ENCODE assay signal across 16 cellular contexts in the genomic region with DNA sequence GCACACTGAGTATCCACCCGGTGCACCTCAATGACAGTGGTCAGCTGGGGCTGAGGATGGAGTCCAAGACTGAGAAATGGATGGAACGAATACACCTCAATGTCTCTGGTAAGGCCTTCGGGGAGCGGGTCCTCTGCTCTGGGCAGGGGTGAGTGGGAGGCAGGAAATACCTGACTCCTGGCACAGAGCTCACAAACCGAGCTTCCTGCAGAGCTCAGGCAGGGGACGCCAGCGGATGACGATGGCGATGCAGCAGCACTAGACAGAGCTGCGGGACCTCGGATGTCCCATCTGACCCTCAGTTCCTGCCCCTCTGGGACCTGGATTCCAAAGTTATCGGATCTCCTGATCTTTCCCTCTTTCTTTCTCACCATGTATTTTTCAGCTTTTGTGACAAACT. TPM values are rescaled to one million over a fixed set of nuclear protein-coding genes. Genes with fewer than 3 reads are reported as not detected.
DNase-seq lines count a peak whose midpoint lies in the region; ATAC-seq and TF ChIP-seq lines count a peak whose summit lies in the region.
"Had no signal": no experiment of that assay in that cellular context is flagged by ENCODE, and none has a peak within 500 bp of the region (broad histone marks: within the 10 kb centered on the region; RNA-seq: fewer than 3 reads in every experiment).

No MANE protein-coding gene starts in this region.

- no peak for DNase-seq in natural killer cell treated with Interleukin-12 subunit alpha and Interleukin-12 subunit beta and Interleukin-15 and Interleukin-18, amount 100 ng/mL, for 72 hours (ENCODE audit: low spot score)
- no peak for DNase-seq in natural killer cell
- peak; percentile 72 for DNase-seq in OCI-LY7 (ENCODE audit: low spot score)
- peak; percentile 45 for DNase-seq in activated naive CD8-positive, alpha-beta T cell treated with anti-CD3 and anti-CD28 coated beads, Interleukin-2, amount 50 U/mL, for 24 hours
- DNase-seq in HFFc6: no peak
- DNase-seq: GOT3, left ventricle myocardium inferior, NCI-H2171 had no signal

- peak overlapping the region; percentile 88 for H3K27ac ChIP-seq in OCI-LY7 (ENCODE audit: low read depth, low read length, poor library complexity, severe bottlenecking)
- H3K27ac ChIP-seq: hepatocyte, left ventricle myocardium inferior, neutrophil had no signal

- H3K36me3 Mint-ChIP-seq in natural killer cell treated with Interleukin-12 subunit alpha and Interleukin-12 subunit beta and Interleukin-15 and Interleukin-18, amount 100 ng/mL, for 72 hours: no peaks in the 10 kb centered on the region
- H3K36me3 Mint-ChIP-seq in natural killer cell: no peaks in the 10 kb centered on the region
- peaks cover 1% of the 10 kb centered on the region for H3K36me3 Mint-ChIP-seq in activated naive CD8-positive, alpha-beta T cell treated with anti-CD3 and anti-CD28 coated beads, Interleukin-2, amount 50 U/mL, for 24 hours (ENCODE audit: low read depth)
- H3K36me3 Mint-ChIP-seq in HFFc6 (ENCODE audit: low read depth): no peaks in the 10 kb centered on the region

- peaks cover 19 to 24% of the 10 kb centered on the region in 2 donors for H3K4me1 Mint-ChIP-seq in natural killer cell treated with Interleukin-12 subunit alpha and Interleukin-12 subunit beta and Interleukin-15 and Interleukin-18, amount 100 ng/mL, for 72 hours (ENCODE audit: low read depth in 2 of 2)
- no peaks in the 10 kb centered on the region for H3K4me1 Mint-ChIP-seq in natural killer cell
- peaks cover 33% of the 10 kb centered on the region for H3K4me1 Mint-ChIP-seq in activated naive CD8-positive, alpha-beta T cell treated with anti-CD3 and anti-CD28 coated beads, Interleukin-2, amount 50 U/mL, for 24 hours
- no peaks in the 10 kb centered on the region for H3K4me1 Mint-ChIP-seq in HFFc6 (ENCODE audit: low read depth)

- H3K36me3 ChIP-seq in OCI-LY7 (ENCODE audit: insufficient read depth, low read length): peaks cover 81% of the 10 kb centered on the region
- H3K36me3 ChIP-seq: left ventricle myocardium inferior, neutrophil had no signal

- no TSS peak for BruUV-seq in OCI-LY7 (replicated peaks; lab: Mats Ljungman, UMichigan)

- no peak for ATAC-seq in natural killer cell treated with Interleukin-12 subunit alpha and Interleukin-12 subunit beta and Interleukin-15 and Interleukin-18, amount 100 ng/mL, for 72 hours
- ATAC-seq in natural killer cell (no peak), GM21447 (IDR thresholded peaks at IDR 0.05; ENCODE audit: unreplicated experiment) (no peak), GM19463 (IDR thresholded peaks at IDR 0.05; ENCODE audit: unreplicated experiment) (no peak), GM18502 (IDR thresholded peaks at IDR 0.05; ENCODE audit: poor library complexity, unreplicated experiment) (no peak)
- peak; percentile 70 for ATAC-seq in activated naive CD8-positive, alpha-beta T cell treated with anti-CD3 and anti-CD28 coated beads, Interleukin-2, amount 50 U/mL, for 24 hours
- ATAC-seq: Panc1 had no signal

- H3K4me3 ChIP-seq in OCI-LY7 (ENCODE audit: low read depth, low read length, poor library complexity, severe bottlenecking): peak overlapping the region; percentile 88
- H3K4me3 ChIP-seq: hepatocyte, left ventricle myocardium inferior had no signal

- TF ChIP-seq CTCF in natural killer cell (IDR thresholded peaks at IDR 0.05): no peak
- peak; percentile 27; the same call in 1 of the 2 replicates for TF ChIP-seq CTCF in OCI-LY7 (conservative IDR thresholded peaks at IDR 0.05; ENCODE audit: low read length)
- TF ChIP-seq CTCF in HFFc6 (IDR thresholded peaks at IDR 0.05): no peak

- H3K9me3 ChIP-seq in OCI-LY7 (ENCODE audit: low read length): no peaks in the 10 kb centered on the region
- H3K9me3 ChIP-seq: left ventricle myocardium inferior, neutrophil had no signal

- intact Hi-C loops in natural killer cell (cut with micrococcal nuclease): no loop called here
- intact Hi-C loops in OCI-LY7 (cut with micrococcal nuclease; ENCODE audit: unreplicated experiment): no loop called here

- peaks cover 21 to 27% of the 10 kb centered on the region in 2 donors for H3K27me3 Mint-ChIP-seq in natural killer cell treated with Interleukin-12 subunit alpha and Interleukin-12 subunit beta and Interleukin-15 and Interleukin-18, amount 100 ng/mL, for 72 hours
- H3K27me3 Mint-ChIP-seq in natural killer cell (ENCODE audit: low read depth in 2 of 2): peaks cover 15 to 21% of the 10 kb centered on the region in 2 donors
- H3K27me3 Mint-ChIP-seq in activated naive CD8-positive, alpha-beta T cell treated with anti-CD3 and anti-CD28 coated beads, Interleukin-2, amount 50 U/mL, for 24 hours: peaks cover 5% of the 10 kb centered on the region
- H3K27me3 Mint-ChIP-seq in HFFc6 (ENCODE audit: insufficient read depth): peaks cover 67% of the 10 kb centered on the region

- H3K9me2 ChIP-seq in OCI-LY7 (ENCODE audit: insufficient read depth, low read length): no peaks in the 10 kb centered on the region

- H4K20me1 ChIP-seq in OCI-LY7 (ENCODE audit: insufficient read depth, low read length): peaks cover 29% of the 10 kb centered on the region; the same call in 1 of the 2 replicates

- CTCF ChIA-PET in OCI-LY7 (lab: Charles Lee; ENCODE audit: unreplicated experiment): interaction anchor here (0.6 to 1.1 kb wide), 3 partner anchors 15 to 162 kb away, joined by 3 to 4 read pairs (median 3); a partner anchor contains a TSS

- peak overlapping the region in 1 of 2 donors; percentile 48 for H3K27ac Mint-ChIP-seq in natural killer cell treated with Interleukin-12 subunit alpha and Interleukin-12 subunit beta and Interleukin-15 and Interleukin-18, amount 100 ng/mL, for 72 hours
- H3K27ac Mint-ChIP-seq in natural killer cell (no peak overlapping the region), HFFc6 (no peak overlapping the region)
- no peak overlapping the region for H3K27ac Mint-ChIP-seq in activated naive CD8-positive, alpha-beta T cell treated with anti-CD3 and anti-CD28 coated beads, Interleukin-2, amount 50 U/mL, for 24 hours

- peak overlapping the region; percentile 12 for H3K4me3 Mint-ChIP-seq in natural killer cell treated with Interleukin-12 subunit alpha and Interleukin-12 subunit beta and Interleukin-15 and Interleukin-18, amount 100 ng/mL, for 72 hours
- H3K4me3 Mint-ChIP-seq in natural killer cell: no peak overlapping the region
- H3K4me3 Mint-ChIP-seq in activated naive CD8-positive, alpha-beta T cell treated with anti-CD3 and anti-CD28 coated beads, Interleukin-2, amount 50 U/mL, for 24 hours: peak overlapping the region; percentile 50
- no peak overlapping the region for H3K4me3 Mint-ChIP-seq in HFFc6

- POLR2A ChIA-PET in OCI-LY7 (lab: Charles Lee): interaction anchor here (0.8 to 6.1 kb wide), 6 partner anchors 9 to 25 kb away, joined by 3 to 33 read pairs (median 8); a partner anchor contains a TSS

- H3K4me2 ChIP-seq in OCI-LY7 (ENCODE audit: low read length): peak overlapping the region; percentile 89
- H3K4me2 ChIP-seq: hepatocyte had no signal

- peaks cover 89% of the 10 kb centered on the region for H3K79me2 ChIP-seq in OCI-LY7 (ENCODE audit: insufficient read depth, low read depth, low read length)
- H3K79me2 ChIP-seq: hepatocyte had no signal

- H2AFZ ChIP-seq in OCI-LY7 (ENCODE audit: low read length): no peak overlapping the region
- H2AFZ ChIP-seq: hepatocyte had no signal

- H3K9me3 Mint-ChIP-seq in natural killer cell treated with Interleukin-12 subunit alpha and Interleukin-12 subunit beta and Interleukin-15 and Interleukin-18, amount 100 ng/mL, for 72 hours: no peaks in the 10 kb centered on the region
- H3K9me3 Mint-ChIP-seq in natural killer cell: no peaks in the 10 kb centered on the region
- no peaks in the 10 kb centered on the region for H3K9me3 Mint-ChIP-seq in activated naive CD8-positive, alpha-beta T cell treated with anti-CD3 and anti-CD28 coated beads, Interleukin-2, amount 50 U/mL, for 24 hours
- H3K9me3 Mint-ChIP-seq in HFFc6: no peaks in the 10 kb centered on the region

- peaks cover 65% of the 10 kb centered on the region for H3K4me1 ChIP-seq in OCI-LY7 (ENCODE audit: insufficient read depth, low read length, poor library complexity, severe bottlenecking)
- H3K4me1 ChIP-seq: left ventricle myocardium inferior had no signal

RNA-seq across cellular contexts. Expression of a gene that starts 3.8 kb away (rescaled TPM):
- total RNA-seq in natural killer cell treated with Interleukin-12 subunit alpha and Interleukin-12 subunit beta and Interleukin-15 and Interleukin-18, amount 100 ng/mL, for 72 hours: 10 to 100 TPM in 1 of 2 donors, 1 to 10 TPM in 1; 1.1 to 15.0 TPM
- total RNA-seq in natural killer cell (1 to 10 TPM; 4.3 to 7.0 (median 6.0) TPM), OCI-LY7 (2022) (972 TPM in 2 replicates)
- total RNA-seq in OCI-LY7 (2014; rRNA removed; shearing (Covaris generic)): 312 and 413 TPM in 2 replicates
- under 1 TPM in 4 of 6 experiments, not detected in 2; 0.24 to 0.59 (median 0.57) TPM for total RNA-seq in HFFc6 (2021; fragmentation: NEBNext Ultra II Directional; extraction: Animal tissue kit (Norgen Biotek cat#: 25700))
- total RNA-seq: left ventricle myocardium inferior had no signal

RNA-seq across cellular contexts. Expression of a gene that starts 14.9 kb away (rescaled TPM):
- total RNA-seq in natural killer cell treated with Interleukin-12 subunit alpha and Interleukin-12 subunit beta and Interleukin-15 and Interleukin-18, amount 100 ng/mL, for 72 hours: under 1 TPM; 0.19 to 0.36 TPM
- under 1 TPM in 2 of 3 donors, not detected in 1; 0.30 to 0.47 TPM for total RNA-seq in natural killer cell
- 8.5 and 11.4 TPM in 2 replicates for total RNA-seq in OCI-LY7 (2014; rRNA removed; shearing (Covaris generic))
- total RNA-seq in OCI-LY7 (2022): 9.8 and 11.6 TPM in 2 replicates
- not detected for total RNA-seq in HFFc6 (2021; fragmentation: NEBNext Ultra II Directional; extraction: Animal tissue kit (Norgen Biotek cat#: 25700))
- total RNA-seq: bronchial epithelial cell, hepatocyte, HT-29, left ventricle myocardium inferior had no signal

RNA-seq across cellular contexts. Expression of a gene that starts 25.4 kb away (rescaled TPM):
- under 1 TPM in 1 of 2 donors, not detected in 1; 0.62 TPM for total RNA-seq in natural killer cell treated with Interleukin-12 subunit alpha and Interleukin-12 subunit beta and Interleukin-15 and Interleukin-18, amount 100 ng/mL, for 72 hours
- total RNA-seq in natural killer cell (1 to 10 TPM in 1 of 3 donors, under 1 TPM in 1, not detected in 1; 0.92 to 2.7 TPM), OCI-LY7 (2022) (0.19 and 0.31 TPM in 2 replicates)
- 0.72 TPM in 1 of 2 replicates, not detected in the other for total RNA-seq in OCI-LY7 (2014; rRNA removed; shearing (Covaris generic))
- not detected for total RNA-seq in HFFc6 (2021; fragmentation: NEBNext Ultra II Directional; extraction: Animal tissue kit (Norgen Biotek cat#: 25700))
- total RNA-seq: bronchial epithelial cell, HT-29, left ventricle myocardium inferior had no signal

RNA-seq across cellular contexts. Expression of a gene that starts 38.1 kb away (rescaled TPM):
- total RNA-seq in natural killer cell treated with Interleukin-12 subunit alpha and Interleukin-12 subunit beta and Interleukin-15 and Interleukin-18, amount 100 ng/mL, for 72 hours: under 1 TPM in 1 of 2 donors, not detected in 1; 0.56 TPM
- 1 to 10 TPM in 1 of 3 donors, under 1 TPM in 1, not detected in 1; 0.19 to 1.5 TPM for total RNA-seq in natural killer cell
- total RNA-seq in OCI-LY7 (2014; rRNA removed; shearing (Covaris generic)): 0.06 TPM in 1 of 2 replicates, not detected in the other
- not detected in 2 replicates for total RNA-seq in OCI-LY7 (2022)
- not detected for total RNA-seq in HFFc6 (2021; fragmentation: NEBNext Ultra II Directional; extraction: Animal tissue kit (Norgen Biotek cat#: 25700))
- total RNA-seq: bronchial epithelial cell, hepatocyte, HT-29, left ventricle myocardium inferior had no signal

RNA-seq across cellular contexts. Expression of a gene that starts 40.9 kb away (rescaled TPM):
- total RNA-seq in natural killer cell treated with Interleukin-12 subunit alpha and Interleukin-12 subunit beta and Interleukin-15 and Interleukin-18, amount 100 ng/mL, for 72 hours: under 1 TPM in 1 of 2 donors, not detected in 1; 0.38 TPM
- total RNA-seq in natural killer cell (not detected), OCI-LY7 (2022) (8.4 and 10.1 TPM in 2 replicates)
- 4.6 and 6.2 TPM in 2 replicates for total RNA-seq in OCI-LY7 (2014; rRNA removed; shearing (Covaris generic))
- total RNA-seq in HFFc6 (2021; fragmentation: NEBNext Ultra II Directional; extraction: Animal tissue kit (Norgen Biotek cat#: 25700)): not detected
- total RNA-seq: bronchial epithelial cell, hepatocyte, HT-29, left ventricle myocardium inferior had no signal

Comparison
In these comparisons a context has a peak if more than half of its experiments do, and no peak if none do; other contexts are left out.
1. H3K4me3 Mint-ChIP-seq: peak in natural killer cell treated with Interleukin-12 subunit alpha and Interleukin-12 subunit beta and Interleukin-15 and Interleukin-18, amount 100 ng/mL, for 72 hours (single experiment) and activated naive CD8-positive, alpha-beta T cell treated with anti-CD3 and anti-CD28 coated beads, Interleukin-2, amount 50 U/mL, for 24 hours (single experiment); none in natural killer cell (single experiment) and HFFc6 (single experiment).
2. DNase-seq: peak in OCI-LY7 (single experiment) and activated naive CD8-positive, alpha-beta T cell treated with anti-CD3 and anti-CD28 coated beads, Interleukin-2, amount 50 U/mL, for 24 hours (single experiment); none in natural killer cell treated with Interleukin-12 subunit alpha and Interleukin-12 subunit beta and Interleukin-15 and Interleukin-18, amount 100 ng/mL, for 72 hours (single experiment), natural killer cell (single experiment) and HFFc6 (single experiment).
3. RNA of a gene that starts 3.8 kb away (total RNA-seq): 312 to 972 TPM in OCI-LY7; 1.1 to 15.0 TPM in natural killer cell treated with Interleukin-12 subunit alpha and Interleukin-12 subunit beta and Interleukin-15 and Interleukin-18, amount 100 ng/mL, for 72 hours, 4.3 to 7.0 TPM in natural killer cell and 0.24 to 0.59 TPM in HFFc6; every median in the first group is over 10 times any median in the second.
4. RNA of a gene that starts 14.9 kb away (total RNA-seq): 8.5 to 11.6 TPM in OCI-LY7; 0.19 to 0.36 TPM in natural killer cell treated with Interleukin-12 subunit alpha and Interleukin-12 subunit beta and Interleukin-15 and Interleukin-18, amount 100 ng/mL, for 72 hours, 0.30 to 0.47 TPM in natural killer cell and not detected in HFFc6; every median in the first group is over 4 times any median in the second.